Comparison of ENCODE assay signal across 1 cellular context in genomic region chr5:10283927-10284635, GRCh38.
TF ChIP-seq lines count a peak whose summit lies in the region.

No MANE protein-coding gene starts in this region.

TF ChIP-seq in K562, 482 proteins besides CTCF, POLR2A, EP300 and RAD21 (continued from another document):
- TF ChIP-seq CHD2 (IDR thresholded peaks at IDR 0.05; ENCODE audit: low read depth, low read length) (no peak), PURB (CRISPR knock-in tag; IDR thresholded peaks at IDR 0.05; ENCODE audit: low read depth) (no peak), SIN3B (IDR thresholded peaks at IDR 0.05; ENCODE audit: low read depth) (0 out of 2 replicates have a peak, but pooled peaks have one; percentile 32), JUNB (CRISPR knock-in tag; conservative IDR thresholded peaks at IDR 0.05) (0 out of 2 replicates have a peak, but pooled peaks have one; percentile 13), CHAMP1 (IDR thresholded peaks at IDR 0.05) (peak; percentile 61; the same call in 1 of the 2 replicates), HNRNPH1 (optimal IDR thresholded peaks at IDR 0.05; ENCODE audit: low read depth, low read length) (no peak), ZKSCAN1 (IDR thresholded peaks at IDR 0.05; ENCODE audit: low read depth, low read length) (peak; percentile 44; the same call in 1 of the 2 replicates), DEAF1 (CRISPR knock-in tag; IDR thresholded peaks at IDR 0.05) (peak; percentile 93), ARID2 (IDR thresholded peaks at IDR 0.05) (0 out of 2 replicates have a peak, but pooled peaks have one; percentile 22), GATAD2B (IDR thresholded peaks at IDR 0.05; ENCODE audit: borderline replicate concordance) (no peak), MCM2 (IDR thresholded peaks at IDR 0.05; ENCODE audit: low read depth) (no peak), DIDO1 (tag; IDR thresholded peaks at IDR 0.05; ENCODE audit: low read depth) (no peak), ID3 (CRISPR knock-in tag; IDR thresholded peaks at IDR 0.05) (no peak), ID3 (tag; IDR thresholded peaks at IDR 0.05) (0 out of 2 replicates have a peak, but pooled peaks have one; percentile 37), TEAD1 (CRISPR knock-in tag; IDR thresholded peaks at IDR 0.05) (peak in 1 of 2 experiments; percentile 58; a peak in 1 of 4 replicates), ESRRB (CRISPR knock-in tag; IDR thresholded peaks at IDR 0.05; ENCODE audit: borderline replicate concordance) (no peak), ZNF785 (CRISPR knock-in tag; IDR thresholded peaks at IDR 0.05) (no peak), NCOA4 (IDR thresholded peaks at IDR 0.05; ENCODE audit: partially characterized antibody) (no peak), NONO (IDR thresholded peaks at IDR 0.05; ENCODE audit: low read depth in 2 of 2, low read length in 1 of 2) (0 out of 4 replicates have a peak, but pooled peaks of 1 of the 2 experiments have one; percentile 54), CREB3 (tag; conservative IDR thresholded peaks at IDR 0.05; ENCODE audit: low read depth) (0 out of 2 replicates have a peak, but pooled peaks have one; percentile 50), SMC3 (conservative IDR thresholded peaks at IDR 0.05; ENCODE audit: insufficient read depth, low read depth, low read length) (peak; percentile 98), HDAC8 (tag; IDR thresholded peaks at IDR 0.05) (0 out of 2 replicates have a peak, but pooled peaks have one; percentile 57), ZC3H11A (IDR thresholded peaks at IDR 0.05; ENCODE audit: low read depth, low read length) (no peak), MAX (CRISPR knock-in tag; IDR thresholded peaks at IDR 0.05) (peak; percentile 74), SMAD4 (CRISPR knock-in tag; conservative IDR thresholded peaks at IDR 0.05) (peak; percentile 42), E4F1 (CRISPR knock-in tag; IDR thresholded peaks at IDR 0.05; ENCODE audit: borderline replicate concordance) (no peak), ZBTB40 (IDR thresholded peaks at IDR 0.05) (0 out of 2 replicates have a peak, but pooled peaks have one; percentile 28), ZBTB40 (CRISPR knock-in tag; IDR thresholded peaks at IDR 0.05) (no peak), SP1 (CRISPR knock-in tag; IDR thresholded peaks at IDR 0.05) (peak; percentile 39; the same call in 1 of the 2 replicates), ZNF696 (CRISPR knock-in tag; conservative IDR thresholded peaks at IDR 0.05) (peak; percentile 59; the same call in 1 of the 2 replicates), BCL6 (CRISPR knock-in tag; IDR thresholded peaks at IDR 0.05) (0 out of 2 replicates have a peak, but pooled peaks have one; percentile 49), ZBTB9 (CRISPR knock-in tag; IDR thresholded peaks at IDR 0.05) (peak; percentile 86)
